Comparison of ENCODE assay signal across 10 cellular contexts in genomic region chr1:202159534-202160371, GRCh38. TPM values are rescaled to one million over a fixed set of nuclear protein-coding genes. Genes with fewer than 3 reads are reported as not detected.
DNase-seq lines count a peak whose midpoint lies in the region; ATAC-seq, FAIRE-seq and TF ChIP-seq lines count a peak whose summit lies in the region.
"Had no signal": no experiment of that assay in that cellular context is flagged by ENCODE, and none has a peak within 500 bp of the region (broad histone marks: within the 10 kb centered on the region; RNA-seq: fewer than 3 reads in every experiment).

No MANE protein-coding gene starts in this region.

- peak in 1 of 4 donors; percentile 20 for ATAC-seq in heart left ventricle
- no peak for ATAC-seq in left cardiac atrium
- ATAC-seq in GM21576 (IDR thresholded peaks at IDR 0.05; ENCODE audit: unreplicated experiment), result no peak
- ATAC-seq: Panc1 had no signal

- no peaks in the 10 kb centered on the region for H3K27me3 Mint-ChIP-seq in activated CD4-positive, alpha-beta T cell treated with anti-CD3 and anti-CD28 coated beads, Interleukin-2, amount 10 ng/mL, durations not matched to agents 7 days and 5 days
- H3K27me3 Mint-ChIP-seq in mesothelial cell of epicardium (ENCODE audit: low read depth), result no peaks in the 10 kb centered on the region

- DNase-seq in heart left ventricle (no peak), left cardiac atrium (no peak), mesothelial cell of epicardium (ENCODE audit: low spot score in 2 of 2, unreplicated experiment in 2 of 2) (no peak), D721Med (ENCODE audit: insufficient read length, low spot score) (no peak), ascending aorta (ENCODE audit: low spot score in 2 of 2) (no peak)
- DNase-seq in activated CD4-positive, alpha-beta T cell treated with anti-CD3 and anti-CD28 coated beads, Interleukin-2, amount 10 ng/mL, durations not matched to agents 7 days and 5 days, result peak; percentile 72

- POLR2A ChIA-PET in activated CD4-positive, alpha-beta T cell treated with anti-CD3 and anti-CD28 coated beads, Interleukin-2, amount 10 ng/mL, durations not matched to agents 7 days and 5 days (lab: Charles Lee), result interaction anchor here (0.9 to 1.2 kb wide), 4 partner anchors 12 to 182 kb away, joined by 3 to 7 read pairs (median 5); partner anchors contain the start of gene UBE2T

- H3K27me3 ChIP-seq in heart left ventricle, result no peaks in the 10 kb centered on the region
- H3K27me3 ChIP-seq in ascending aorta, result no peaks in the 10 kb centered on the region

- H3K27ac Mint-ChIP-seq in activated CD4-positive, alpha-beta T cell treated with anti-CD3 and anti-CD28 coated beads, Interleukin-2, amount 10 ng/mL, durations not matched to agents 7 days and 5 days, result peak overlapping the region; percentile 97
- peak overlapping the region; percentile 13 for H3K27ac Mint-ChIP-seq in mesothelial cell of epicardium

- CTCF ChIA-PET in activated CD4-positive, alpha-beta T cell treated with anti-CD3 and anti-CD28 coated beads, Interleukin-2, amount 10 ng/mL, durations not matched to agents 7 days and 5 days (lab: Charles Lee), result interaction anchor here (0.7 to 4.0 kb wide), 11 partner anchors 9 to 282 kb away, joined by 3 to 35 read pairs (median 5); partner anchors contain the start of gene ARL8A

- H3K4me3 ChIP-seq in heart left ventricle (peak overlapping the region in 8 of 12 donors; percentile 11 to 61 (median 18)), urinary bladder (ENCODE audit: low read depth, low read length) (peak overlapping the region; percentile 11), ascending aorta (peak overlapping the region in 1 of 2 donors; percentile 35)

- H3K4me1 ChIP-seq in heart left ventricle (peaks cover 0 to 76% (median 5%) of the 10 kb centered on the region in 12 donors), urinary bladder (ENCODE audit: insufficient read depth) (no peaks in the 10 kb centered on the region), ascending aorta (peaks cover 0 to 4% of the 10 kb centered on the region in 2 donors)

- H3K4me3 Mint-ChIP-seq in activated CD4-positive, alpha-beta T cell treated with anti-CD3 and anti-CD28 coated beads, Interleukin-2, amount 10 ng/mL, durations not matched to agents 7 days and 5 days, result peak overlapping the region; percentile 95
- no peak overlapping the region for H3K4me3 Mint-ChIP-seq in mesothelial cell of epicardium

- intact Hi-C loops in heart left ventricle (cut with DNase I), result no loop called here
- intact Hi-C loops in left cardiac atrium (cut with DNase I), result no loop called here
- intact Hi-C loops in ascending aorta (cut with DNase I), result no loop called here

- peaks cover 90% of the 10 kb centered on the region for H3K4me1 Mint-ChIP-seq in activated CD4-positive, alpha-beta T cell treated with anti-CD3 and anti-CD28 coated beads, Interleukin-2, amount 10 ng/mL, durations not matched to agents 7 days and 5 days
- peaks cover 37% of the 10 kb centered on the region for H3K4me1 Mint-ChIP-seq in mesothelial cell of epicardium

- peak overlapping the region in 2 of 12 donors; percentile 17 to 87 for H3K27ac ChIP-seq in heart left ventricle
- peak overlapping the region; percentile 61 for H3K27ac ChIP-seq in urinary bladder (ENCODE audit: low read depth)
- H3K27ac ChIP-seq in ascending aorta, result peak overlapping the region in 1 of 2 donors; percentile 7

- H3K9me3 Mint-ChIP-seq in activated CD4-positive, alpha-beta T cell treated with anti-CD3 and anti-CD28 coated beads, Interleukin-2, amount 10 ng/mL, durations not matched to agents 7 days and 5 days, result no peaks in the 10 kb centered on the region
- H3K9me3 Mint-ChIP-seq in mesothelial cell of epicardium, result no peaks in the 10 kb centered on the region

- H3K36me3 ChIP-seq in heart left ventricle (no peaks in the 10 kb centered on the region), urinary bladder (ENCODE audit: insufficient read depth) (no peaks in the 10 kb centered on the region), ascending aorta (no peaks in the 10 kb centered on the region)

- no peak for FAIRE-seq in D721Med (lab: Jason Lieb, UNC)

- WGBS in heart left ventricle, 4 donors, result 68 to 88% (median 78%) methylated on average over 16 of the region's 16 CpGs
- WGBS in urinary bladder, result 80% methylated on average over 16 of the region's 16 CpGs

- H3K9me3 ChIP-seq in heart left ventricle (no peaks in the 10 kb centered on the region), ascending aorta (no peaks in the 10 kb centered on the region)

- peaks cover 46% of the 10 kb centered on the region for H3K36me3 Mint-ChIP-seq in activated CD4-positive, alpha-beta T cell treated with anti-CD3 and anti-CD28 coated beads, Interleukin-2, amount 10 ng/mL, durations not matched to agents 7 days and 5 days (ENCODE audit: low read depth)
- H3K36me3 Mint-ChIP-seq in mesothelial cell of epicardium, result no peaks in the 10 kb centered on the region

- TF ChIP-seq CTCF in heart left ventricle (IDR thresholded peaks at IDR 0.05) (no peak), mesothelial cell of epicardium (IDR thresholded peaks at IDR 0.05; ENCODE audit: unreplicated experiment) (no peak), D721Med (IDR thresholded peaks at IDR 0.05; ENCODE audit: insufficient read depth, missing control alignments) (no peak), ascending aorta (IDR thresholded peaks at IDR 0.05) (no peak)

- no peak for TF ChIP-seq POLR2A in heart left ventricle (IDR thresholded peaks at IDR 0.05)

RNA-seq across cellular contexts. Expression of gene PTPN7, which starts 0.6 kb away (rescaled TPM):
- total RNA-seq in heart left ventricle (10 to 100 TPM in 1 of 9 donors, 1 to 10 TPM in 3, under 1 TPM in 4, not detected in 1; 0.30 to 10.3 (median 0.86) TPM), left cardiac atrium (1 to 10 TPM; 1.3 to 1.9 TPM), mesothelial cell of epicardium (0.31 to 0.49 TPM (median 0.32 TPM) in 3 replicates), urinary bladder (1.2 TPM), ascending aorta (not detected)
- polyA plus RNA-seq in heart left ventricle (under 1 TPM; 0.19 to 0.36 TPM), urinary bladder (1.2 TPM)
- 100 to 1,000 TPM; 183 to 188 TPM for total RNA-seq in activated CD4-positive, alpha-beta T cell treated with anti-CD3 and anti-CD28 coated beads, Interleukin-2, amount 10 ng/mL, durations not matched to agents 7 days and 5 days
- polyA plus RNA-seq: AG04450 had no signal

RNA-seq across cellular contexts. Expression of gene ARL8A, which starts 15.2 kb away (rescaled TPM):
- total RNA-seq in heart left ventricle (10 to 100 TPM; 33.0 to 86.4 (median 75.6) TPM), left cardiac atrium (10 to 100 TPM; 55.6 to 79.8 TPM), mesothelial cell of epicardium (73.9 to 79.6 TPM (median 74.4 TPM) in 3 replicates), urinary bladder (19.2 TPM), ascending aorta (38.5 TPM)
- polyA plus RNA-seq in heart left ventricle (10 to 100 TPM; 22.6 to 35.5 TPM), urinary bladder (39.8 TPM)
- 10 to 100 TPM; 51.6 to 53.8 TPM for total RNA-seq in activated CD4-positive, alpha-beta T cell treated with anti-CD3 and anti-CD28 coated beads, Interleukin-2, amount 10 ng/mL, durations not matched to agents 7 days and 5 days

RNA-seq across cellular contexts. Expression of gene LGR6, which starts 33.8 kb away (rescaled TPM):
- total RNA-seq in heart left ventricle (1 to 10 TPM in 6 of 9 donors, under 1 TPM in 3; 0.29 to 3.5 (median 1.8) TPM), left cardiac atrium (1 to 10 TPM; 6.0 to 6.1 TPM), mesothelial cell of epicardium (3.1 to 4.7 TPM (median 3.1 TPM) in 3 replicates), urinary bladder (0.37 TPM), ascending aorta (26.0 TPM)
- polyA plus RNA-seq in heart left ventricle (1 to 10 TPM; 1.3 to 1.7 TPM), urinary bladder (3.8 TPM)
- total RNA-seq in activated CD4-positive, alpha-beta T cell treated with anti-CD3 and anti-CD28 coated beads, Interleukin-2, amount 10 ng/mL, durations not matched to agents 7 days and 5 days, result not detected
- polyA plus RNA-seq: AG04450 had no signal

RNA-seq across cellular contexts. Expression of gene GPR37L1, which starts 37.0 kb away (rescaled TPM):
- total RNA-seq in heart left ventricle, result under 1 TPM in 1 of 9 donors, not detected in 8; 0.05 TPM
- polyA plus RNA-seq in heart left ventricle, result under 1 TPM; 0.03 to 0.04 TPM
- total RNA-seq in left cardiac atrium, result under 1 TPM; 0.05 to 0.21 TPM
- not detected for total RNA-seq in activated CD4-positive, alpha-beta T cell treated with anti-CD3 and anti-CD28 coated beads, Interleukin-2, amount 10 ng/mL, durations not matched to agents 7 days and 5 days
- total RNA-seq in mesothelial cell of epicardium, result 0.07 to 0.11 TPM (median 0.09 TPM) in 3 replicates
- total RNA-seq in urinary bladder, result 0.05 TPM
- polyA plus RNA-seq in urinary bladder, result 0.10 TPM
- total RNA-seq in ascending aorta, result not detected
- polyA plus RNA-seq: AG04450 had no signal

Comparison
In these comparisons a context has a peak if more than half of its experiments do, and no peak if none do; other contexts are left out.
1. RNA of gene PTPN7, which starts 0.6 kb away (total RNA-seq): 183 to 188 TPM in activated CD4-positive, alpha-beta T cell treated with anti-CD3 and anti-CD28 coated beads, Interleukin-2, amount 10 ng/mL, durations not matched to agents 7 days and 5 days; 1.3 to 1.9 TPM in left cardiac atrium, 1.2 TPM in urinary bladder (single experiment), 0.30 to 10.3 TPM in heart left ventricle, 0.31 to 0.49 TPM in mesothelial cell of epicardium and not detected in ascending aorta (single experiment); every median in the first group is over 10 times any median in the second.